Comparison of ENCODE assay signal across 2 cellular contexts in the genomic region with DNA sequence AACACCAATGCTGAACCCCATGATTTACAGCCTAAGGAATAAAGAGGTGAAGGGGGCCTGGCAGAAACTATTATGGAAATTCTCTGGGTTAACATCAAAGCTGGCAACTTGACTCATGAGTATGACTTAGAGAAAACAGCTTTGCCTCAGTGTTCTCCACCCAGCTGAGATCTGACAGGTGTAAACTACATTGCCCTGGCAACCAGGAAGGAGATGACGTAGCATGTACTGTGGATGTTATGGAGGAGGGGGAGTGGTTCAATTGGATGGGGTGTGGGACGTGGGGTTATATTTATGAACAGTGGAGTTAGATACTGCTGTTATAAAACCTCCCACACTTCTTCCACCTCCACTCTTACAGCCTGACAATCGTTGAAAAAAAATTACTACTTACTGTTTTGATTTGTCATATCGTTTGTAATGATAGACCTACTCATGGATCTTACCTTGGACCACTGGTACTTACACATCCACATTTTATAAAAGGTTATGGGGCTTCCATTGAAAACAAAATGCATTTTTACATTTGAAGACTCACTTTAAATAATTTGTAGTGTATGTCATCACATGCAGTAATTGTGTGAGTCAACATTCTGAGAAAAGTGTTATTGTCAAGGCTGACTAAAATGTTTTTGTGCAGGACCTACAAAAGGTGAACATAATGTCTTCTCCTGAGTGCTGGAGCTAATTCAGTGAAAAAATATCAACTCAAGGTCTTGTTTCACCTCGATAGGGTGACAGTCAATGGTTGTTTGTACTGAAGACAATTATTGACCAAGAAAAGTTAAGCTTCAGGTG.
TF ChIP-seq lines count a peak whose summit lies in the region.

No MANE protein-coding gene starts in this region.

TF ChIP-seq in HEK293, 187 proteins besides CTCF, POLR2A, EP300 and RAD21:
- TF ChIP-seq ZFHX2 (tag by site-specific recombination; conservative IDR thresholded peaks at IDR 0.05) (0 out of 2 replicates have a peak, but pooled peaks have one; percentile 8), ZNF19 (tag by site-specific recombination; IDR thresholded peaks at IDR 0.05; ENCODE audit: low read depth) (no peak), EGR2 (tag by site-specific recombination; IDR thresholded peaks at IDR 0.05; ENCODE audit: low read depth) (peak; percentile 49)
- TF ChIP-seq, protein P1, sequence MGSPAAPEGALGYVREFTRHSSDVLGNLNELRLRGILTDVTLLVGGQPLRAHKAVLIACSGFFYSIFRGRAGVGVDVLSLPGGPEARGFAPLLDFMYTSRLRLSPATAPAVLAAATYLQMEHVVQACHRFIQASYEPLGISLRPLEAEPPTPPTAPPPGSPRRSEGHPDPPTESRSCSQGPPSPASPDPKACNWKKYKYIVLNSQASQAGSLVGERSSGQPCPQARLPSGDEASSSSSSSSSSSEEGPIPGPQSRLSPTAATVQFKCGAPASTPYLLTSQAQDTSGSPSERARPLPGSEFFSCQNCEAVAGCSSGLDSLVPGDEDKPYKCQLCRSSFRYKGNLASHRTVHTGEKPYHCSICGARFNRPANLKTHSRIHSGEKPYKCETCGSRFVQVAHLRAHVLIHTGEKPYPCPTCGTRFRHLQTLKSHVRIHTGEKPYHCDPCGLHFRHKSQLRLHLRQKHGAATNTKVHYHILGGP (tag by site-specific recombination; IDR thresholded peaks at IDR 0.05): no peak

TF ChIP-seq in K562, 482 proteins besides CTCF, POLR2A, EP300 and RAD21:
- TF ChIP-seq, protein P2, sequence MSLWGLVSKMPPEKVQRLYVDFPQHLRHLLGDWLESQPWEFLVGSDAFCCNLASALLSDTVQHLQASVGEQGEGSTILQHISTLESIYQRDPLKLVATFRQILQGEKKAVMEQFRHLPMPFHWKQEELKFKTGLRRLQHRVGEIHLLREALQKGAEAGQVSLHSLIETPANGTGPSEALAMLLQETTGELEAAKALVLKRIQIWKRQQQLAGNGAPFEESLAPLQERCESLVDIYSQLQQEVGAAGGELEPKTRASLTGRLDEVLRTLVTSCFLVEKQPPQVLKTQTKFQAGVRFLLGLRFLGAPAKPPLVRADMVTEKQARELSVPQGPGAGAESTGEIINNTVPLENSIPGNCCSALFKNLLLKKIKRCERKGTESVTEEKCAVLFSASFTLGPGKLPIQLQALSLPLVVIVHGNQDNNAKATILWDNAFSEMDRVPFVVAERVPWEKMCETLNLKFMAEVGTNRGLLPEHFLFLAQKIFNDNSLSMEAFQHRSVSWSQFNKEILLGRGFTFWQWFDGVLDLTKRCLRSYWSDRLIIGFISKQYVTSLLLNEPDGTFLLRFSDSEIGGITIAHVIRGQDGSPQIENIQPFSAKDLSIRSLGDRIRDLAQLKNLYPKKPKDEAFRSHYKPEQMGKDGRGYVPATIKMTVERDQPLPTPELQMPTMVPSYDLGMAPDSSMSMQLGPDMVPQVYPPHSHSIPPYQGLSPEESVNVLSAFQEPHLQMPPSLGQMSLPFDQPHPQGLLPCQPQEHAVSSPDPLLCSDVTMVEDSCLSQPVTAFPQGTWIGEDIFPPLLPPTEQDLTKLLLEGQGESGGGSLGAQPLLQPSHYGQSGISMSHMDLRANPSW (CRISPR knock-in tag; IDR thresholded peaks at IDR 0.05): no peak
- TF ChIP-seq XRCC4 (IDR thresholded peaks at IDR 0.05; ENCODE audit: extremely low read depth, insufficient read depth, insufficient read length) (no peak), KDM5B (IDR thresholded peaks at IDR 0.05; ENCODE audit: insufficient replicate concordance, low read depth, low read length) (no peak), TRIM24 (IDR thresholded peaks at IDR 0.05) (no peak), RFX1 (IDR thresholded peaks at IDR 0.05) (peak; percentile 20; the same call in 1 of the 2 replicates)
- TF ChIP-seq, protein P3, sequence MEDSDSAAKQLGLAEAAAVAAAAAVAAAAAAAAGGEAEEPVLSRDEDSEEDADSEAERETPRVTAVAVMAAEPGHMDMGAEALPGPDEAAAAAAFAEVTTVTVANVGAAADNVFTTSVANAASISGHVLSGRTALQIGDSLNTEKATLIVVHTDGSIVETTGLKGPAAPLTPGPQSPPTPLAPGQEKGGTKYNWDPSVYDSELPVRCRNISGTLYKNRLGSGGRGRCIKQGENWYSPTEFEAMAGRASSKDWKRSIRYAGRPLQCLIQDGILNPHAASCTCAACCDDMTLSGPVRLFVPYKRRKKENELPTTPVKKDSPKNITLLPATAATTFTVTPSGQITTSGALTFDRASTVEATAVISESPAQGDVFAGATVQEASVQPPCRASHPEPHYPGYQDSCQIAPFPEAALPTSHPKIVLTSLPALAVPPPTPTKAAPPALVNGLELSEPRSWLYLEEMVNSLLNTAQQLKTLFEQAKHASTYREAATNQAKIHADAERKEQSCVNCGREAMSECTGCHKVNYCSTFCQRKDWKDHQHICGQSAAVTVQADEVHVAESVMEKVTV (CRISPR knock-in tag; IDR thresholded peaks at IDR 0.05): no peak
